In genomic region chr14:105387530-105387922, GRCh38 we compare ENCODE assay signal across 17 cellular contexts. TPM values are rescaled to one million over a fixed set of nuclear protein-coding genes. Genes with fewer than 3 reads are reported as not detected.
A peak's percentile ranks its signal among the peaks of the same experiment; 100 is the strongest.
DNase-seq lines count a peak whose midpoint lies in the region; ATAC-seq, FAIRE-seq and TF ChIP-seq lines count a peak whose summit lies in the region.
"Had no signal": no experiment of that assay in that cellular context is flagged by ENCODE, and none has a peak within 500 bp of the region (broad histone marks: within the 10 kb centered on the region; RNA-seq: fewer than 3 reads in every experiment).

No MANE protein-coding gene starts in this region.

- H3K4me3 ChIP-seq in left ventricle myocardium inferior (no peak overlapping the region), kidney (ENCODE audit: low read length in 2 of 2) (no peak overlapping the region), spleen (no peak overlapping the region)
- H3K4me3 ChIP-seq: K562 had no signal

- H3K27me3 ChIP-seq in left ventricle myocardium inferior (ENCODE audit: low read depth) (no peaks in the 10 kb centered on the region), spleen (replicated peaks in 1 of 7) (no peaks in the 10 kb centered on the region)

- H3K36me3 ChIP-seq in left ventricle myocardium inferior (peaks cover 53% of the 10 kb centered on the region), kidney (ENCODE audit: control insufficient read depth in 1 of 2, insufficient read depth in 2 of 2, low read length in 2 of 2) (peaks cover 4 to 8% of the 10 kb centered on the region in 2 donors), spleen (peaks cover 0 to 73% (median 49%) of the 10 kb centered on the region in 6 donors)

- no peak for FAIRE-seq in kidney (lab: Jason Lieb, UNC)
- FAIRE-seq: D721Med, H54, K562, RCC 7860 had no signal

- no peak for TF ChIP-seq POLR2A in spleen (IDR thresholded peaks at IDR 0.05)

- peak; percentile 30 for DNase-seq in Right ventricle myocardium inferior (ENCODE audit: missing footprints)
- DNase-seq in left ventricle myocardium inferior: no peak
- peak; percentile 74 for DNase-seq in NCI-H2171 treated with DMSO at 0.1 percent for 48 hours (lab: John Stamatoyannopoulos, UW)
- peak; percentile 61 for DNase-seq in kidney
- DNase-seq in spleen: peak; percentile 64
- DNase-seq in H4 (ENCODE audit: low spot score): no peak
- DNase-seq: NCI-H1092 treated with DMSO at 0.1 percent for 48 hours, NCI-H146, NCI-H2029 treated with DMSO at 0.1 percent for 48 hours, SIG-M5 had no signal

- intact Hi-C loops in Right ventricle myocardium inferior (cut with DNase I) (no loop called here), left ventricle myocardium inferior (cut with micrococcal nuclease) (no loop called here), kidney (cut with DNase I) (no loop called here), spleen (cut with DNase I; ENCODE audit: low total_unique reads) (no loop called here)

- no peak overlapping the region for H3K27ac ChIP-seq in left ventricle myocardium inferior (replicated peaks)
- H3K27ac ChIP-seq in kidney (ENCODE audit: low read depth in 2 of 2, low read length in 2 of 2): no peak overlapping the region
- H3K27ac ChIP-seq in spleen: no peak overlapping the region

- H3K4me1 ChIP-seq in left ventricle myocardium inferior (no peaks in the 10 kb centered on the region), kidney (ENCODE audit: control insufficient read depth in 1 of 2, insufficient read depth in 1 of 2, low read depth in 1 of 2, low read length in 2 of 2) (no peaks in the 10 kb centered on the region), spleen (peaks cover 0 to 40% (median 26%) of the 10 kb centered on the region in 6 donors)

- H3K9ac ChIP-seq in kidney (ENCODE audit: low read length in 2 of 2): no peak overlapping the region

- ATAC-seq in Right ventricle myocardium inferior: no peak
- no peak for ATAC-seq in HG03520 (IDR thresholded peaks at IDR 0.05; ENCODE audit: unreplicated experiment)
- ATAC-seq: SK-N-SH treated with all-trans-retinoic acid at 6 μM for 48 hours had no signal

- H3K9me3 ChIP-seq in left ventricle myocardium inferior (replicated peaks): no peaks in the 10 kb centered on the region
- H3K9me3 ChIP-seq in kidney (ENCODE audit: control insufficient read depth in 1 of 2, low read length in 2 of 2): no peaks in the 10 kb centered on the region
- H3K9me3 ChIP-seq in spleen: no peaks in the 10 kb centered on the region

- TF ChIP-seq CTCF in left ventricle myocardium inferior (IDR thresholded peaks at IDR 0.05; ENCODE audit: borderline replicate concordance) (no peak), kidney (IDR thresholded peaks at IDR 0.05; ENCODE audit: borderline replicate concordance, extremely low read depth, insufficient read depth) (no peak), spleen (IDR thresholded peaks at IDR 0.05 in 8 of 11, conservative IDR thresholded peaks at IDR 0.05 in 3 of 11) (no peak)

- WGBS in spleen, 5 donors: 89 to 97% (median 93%) methylated on average over 10 of the region's 10 CpGs

RNA-seq across cellular contexts. Expression of gene TEX22, which starts 10.8 kb away (rescaled TPM):
- total RNA-seq in Right ventricle myocardium inferior (2.4 TPM), left ventricle myocardium inferior (0.99 TPM), kidney (3.3 TPM), spleen (1 to 10 TPM in 5 of 7 donors, under 1 TPM in 2; 0.33 to 5.3 (median 1.8) TPM)
- polyA plus RNA-seq in kidney (ENCODE audit: insufficient read depth, low read depth, low replicate concordance) (1.5 TPM), spleen (under 1 TPM; 0.33 to 0.59 (median 0.54) TPM)
- 0.04 TPM in 1 of 2 replicates, not detected in the other for total RNA-seq in H4 (2014; rRNA removed; shearing (Covaris generic))
- total RNA-seq: A172 had no signal

RNA-seq across cellular contexts. Expression of gene MTA1, which starts 32.1 kb away (rescaled TPM):
- total RNA-seq in Right ventricle myocardium inferior (192 TPM), left ventricle myocardium inferior (192 TPM), kidney (112 TPM), spleen (100 to 1,000 TPM in 3 of 7 donors, 10 to 100 TPM in 4; 63.7 to 128 (median 82.6) TPM)
- polyA plus RNA-seq in kidney (ENCODE audit: insufficient read depth, low read depth, low replicate concordance) (30.4 TPM), spleen (10 to 100 TPM; 33.0 to 83.1 (median 52.6) TPM)
- total RNA-seq in H4 (2014; rRNA removed; shearing (Covaris generic)): 17.2 and 24.0 TPM in 2 replicates

Comparison
In these comparisons a context has a peak if more than half of its experiments do, and no peak if none do; other contexts are left out.
1. DNase-seq: peak in Right ventricle myocardium inferior (single experiment), NCI-H2171 treated with DMSO at 0.1 percent for 48 hours (single experiment), kidney (single experiment) and spleen (single experiment); none in left ventricle myocardium inferior (single experiment) and H4 (single experiment).